13 cellular contexts compared by ENCODE assay signal in the genomic region with DNA sequence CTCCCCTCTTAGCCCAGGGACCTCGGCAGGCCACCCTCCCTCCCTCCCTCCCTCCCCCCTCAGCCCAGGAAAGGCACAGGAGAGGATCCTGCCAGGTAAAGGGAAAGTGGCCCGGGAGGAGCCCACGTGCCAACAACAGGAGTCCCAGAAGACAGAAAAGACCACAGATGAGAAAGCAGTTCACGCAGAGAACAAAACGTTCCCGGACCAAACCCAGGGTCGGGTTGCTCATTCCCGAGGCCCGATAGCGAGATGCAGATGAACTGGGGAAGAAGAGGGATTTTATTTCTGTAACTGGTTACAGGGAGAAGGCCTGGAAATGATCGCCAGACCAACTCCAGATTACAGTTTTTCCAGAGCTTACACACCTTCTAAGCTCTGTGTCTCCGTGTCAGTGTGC. TPM values are rescaled to one million over a fixed set of nuclear protein-coding genes. Genes with fewer than 3 reads are reported as not detected.
DNase-seq lines count a peak whose midpoint lies in the region; ATAC-seq, FAIRE-seq and TF ChIP-seq lines count a peak whose summit lies in the region.
"Had no signal": no experiment of that assay in that cellular context is flagged by ENCODE, and none has a peak within 500 bp of the region (broad histone marks: within the 10 kb centered on the region; RNA-seq: fewer than 3 reads in every experiment).

No MANE protein-coding gene starts in this region.

- CTCF ChIA-PET in activated CD4-positive, alpha-beta memory T cell treated with anti-CD3 and anti-CD28 coated beads for 36 hours (lab: Charles Lee) = no interaction called here
- CTCF ChIA-PET in activated CD4-positive, alpha-beta memory T cell treated with anti-CD3 and anti-CD28 coated beads, Interleukin-2, amount 10 ng/mL, durations not matched to agents 7 days and 5 days (lab: Charles Lee) = no interaction called here
- CTCF ChIA-PET in H1 (lab: Charles Lee; ENCODE audit: partially characterized antibody) = interaction anchor here (1.4 kb wide), 1 partner anchor 70 kb away, joined by 10 read pairs; no protein-coding TSS in a partner anchor

- H2AFZ ChIP-seq in H1 (ENCODE audit: low read length) = no peak overlapping the region; the same call in 1 of the 2 replicates

- no peak overlapping the region; the same call in 1 of the 2 replicates for H2BK15ac ChIP-seq in H1 (ENCODE audit: low read length)

- DNase-seq in activated CD4-positive, alpha-beta memory T cell treated with anti-CD3 and anti-CD28 coated beads for 36 hours = peak; percentile 5
- no peak for DNase-seq in activated CD4-positive, alpha-beta memory T cell treated with anti-CD3 and anti-CD28 coated beads, Interleukin-2, amount 10 ng/mL, durations not matched to agents 7 days and 5 days
- DNase-seq in H1 (ENCODE audit: low read depth in 1 of 2, low spot score in 2 of 2) (peak in 1 of 2 experiments; percentile 53), mucosa of descending colon (peak in 2 of 3 donors; percentile 8 to 28), transverse colon (peak; percentile 8), DMS153 treated with DMSO at 0.1 percent for 48 hours (lab: John Stamatoyannopoulos, UW; ENCODE audit: unreplicated experiment) (no peak), D341Med (ENCODE audit: low spot score) (no peak), HUDEP-2 (lab: John Stamatoyannopoulos, UW; ENCODE audit: unreplicated experiment in 76 of 76) (no peak)
- DNase-seq: KBM-7; NCI-H1105 treated with DMSO at 0.1 percent for 48 hours; NCI-H2227 treated with DMSO at 0.1 percent for 48 hours; stimulated activated CD4-positive, alpha-beta T cell treated with anti-CD3 and anti-CD28 coated beads, Interleukin-4, amount 100 ng/mL, for 1 hour had no signal

- POLR2A ChIA-PET in activated CD4-positive, alpha-beta memory T cell treated with anti-CD3 and anti-CD28 coated beads for 36 hours (lab: Charles Lee) = no interaction called here
- POLR2A ChIA-PET in activated CD4-positive, alpha-beta memory T cell treated with anti-CD3 and anti-CD28 coated beads, Interleukin-2, amount 10 ng/mL, durations not matched to agents 7 days and 5 days (lab: Charles Lee) = no interaction called here
- POLR2A ChIA-PET in H1 (lab: Charles Lee; ENCODE audit: partially characterized antibody) = interaction anchor here (0.6 to 1.1 kb wide), 3 partner anchors 16 to 82 kb away, joined by 3 to 5 read pairs (median 4); no protein-coding TSS in a partner anchor

- TF ChIP-seq POLR2A in H1 (IDR thresholded peaks at IDR 0.05; ENCODE audit: control extremely low read depth in 1 of 2, low read depth in 2 of 2, low read length in 2 of 2) (no peak), transverse colon (IDR thresholded peaks at IDR 0.05) (no peak)

- H3K4me1 Mint-ChIP-seq in activated CD4-positive, alpha-beta memory T cell treated with anti-CD3 and anti-CD28 coated beads for 36 hours (ENCODE audit: low read depth) = peaks cover 9% of the 10 kb centered on the region
- peaks cover 10% of the 10 kb centered on the region for H3K4me1 Mint-ChIP-seq in activated CD4-positive, alpha-beta memory T cell treated with anti-CD3 and anti-CD28 coated beads, Interleukin-2, amount 10 ng/mL, durations not matched to agents 7 days and 5 days

- H4K91ac ChIP-seq in H1 (replicated peaks; ENCODE audit: insufficient read length, low read length) = peak overlapping the region; percentile 54

- H3K4me2 ChIP-seq in H1 (ENCODE audit: insufficient read depth in 1 of 2, low read depth in 2 of 2, low read length in 2 of 2) = no peak overlapping the region; a peak in 1 of 4 replicates
- H3K4me2 ChIP-seq: A549 had no signal

- ATAC-seq in mucosa of descending colon = peak; percentile 8
- ATAC-seq: A549 had no signal

- no peaks in the 10 kb centered on the region for H3K9me3 ChIP-seq in H1 (ENCODE audit: insufficient read depth in 2 of 2, low read depth in 1 of 2, low read length in 1 of 2)
- no peaks in the 10 kb centered on the region for H3K9me3 ChIP-seq in mucosa of descending colon
- H3K9me3 ChIP-seq in transverse colon = no peaks in the 10 kb centered on the region
- H3K9me3 ChIP-seq: A549 had no signal

- no peak for FAIRE-seq in H1 (lab: Jason Lieb, UNC)
- FAIRE-seq: A549 had no signal

- no peak for TF ChIP-seq RAD21 in H1 (IDR thresholded peaks at IDR 0.05 in 1 of 2, conservative IDR thresholded peaks at IDR 0.05 in 1 of 2; ENCODE audit: low read depth in 2 of 2, low read length in 2 of 2)

- H3K4me3 ChIP-seq in H1 (ENCODE audit: extremely low read depth in 1 of 4, insufficient read depth in 2 of 4, low read depth in 3 of 4, low read length in 4 of 4) (no peak overlapping the region), mucosa of descending colon (no peak overlapping the region), transverse colon (peak overlapping the region in 1 of 4 donors; percentile 15)
- H3K4me3 ChIP-seq: A549 had no signal

- peaks cover 6% of the 10 kb centered on the region for H3K27me3 Mint-ChIP-seq in activated CD4-positive, alpha-beta memory T cell treated with anti-CD3 and anti-CD28 coated beads for 36 hours
- peaks cover 10% of the 10 kb centered on the region for H3K27me3 Mint-ChIP-seq in activated CD4-positive, alpha-beta memory T cell treated with anti-CD3 and anti-CD28 coated beads, Interleukin-2, amount 10 ng/mL, durations not matched to agents 7 days and 5 days

- WGBS in H1 (ENCODE audit: extremely low coverage in 1 of 2, insufficient coverage in 1 of 2, insufficient read length in 1 of 2, insufficient replicate concordance in 2 of 2, low coverage in 1 of 2, low lambda C conversion rate in 2 of 2, missing lambda C conversion rate in 1 of 2), 2 experiments = 29% methylated on average over 11 of the region's 12 CpGs; no CpG with 5 or more reads in 1 of the 2 experiments
- 64 to 66% methylated on average over 9 to 11 of the region's 12 CpGs for WGBS in transverse colon (ENCODE audit: low coverage in 1 of 2), 2 donors

- H2AK5ac ChIP-seq in H1 (ENCODE audit: low read depth, low read length) = no peak overlapping the region

- H4K5ac ChIP-seq in H1 (ENCODE audit: insufficient read length, low read depth, low read length) = no peak overlapping the region

- peak overlapping the region; percentile 92; the same call in 1 of the 2 replicates for H2BK20ac ChIP-seq in H1 (ENCODE audit: low read length)

- H3K4me1 ChIP-seq in H1 (replicated peaks in 1 of 4; ENCODE audit: control insufficient read depth in 3 of 4, insufficient read depth in 4 of 4, low read length in 3 of 4) = peaks cover 4 to 19% (median 10%) of the 10 kb centered on the region in 4 experiments
- peaks cover 26% of the 10 kb centered on the region for H3K4me1 ChIP-seq in mucosa of descending colon (ENCODE audit: low read depth)
- peaks cover 3 to 28% (median 19%) of the 10 kb centered on the region in 4 donors for H3K4me1 ChIP-seq in transverse colon

- H3K79me1 ChIP-seq in H1 (ENCODE audit: low read depth, low read length) = no peaks in the 10 kb centered on the region

- H3K9me3 Mint-ChIP-seq in activated CD4-positive, alpha-beta memory T cell treated with anti-CD3 and anti-CD28 coated beads for 36 hours = no peaks in the 10 kb centered on the region
- no peaks in the 10 kb centered on the region for H3K9me3 Mint-ChIP-seq in activated CD4-positive, alpha-beta memory T cell treated with anti-CD3 and anti-CD28 coated beads, Interleukin-2, amount 10 ng/mL, durations not matched to agents 7 days and 5 days

- H3K36me3 Mint-ChIP-seq in activated CD4-positive, alpha-beta memory T cell treated with anti-CD3 and anti-CD28 coated beads for 36 hours = no peaks in the 10 kb centered on the region
- H3K36me3 Mint-ChIP-seq in activated CD4-positive, alpha-beta memory T cell treated with anti-CD3 and anti-CD28 coated beads, Interleukin-2, amount 10 ng/mL, durations not matched to agents 7 days and 5 days (ENCODE audit: low read depth) = no peaks in the 10 kb centered on the region

- no peak overlapping the region for H3K23ac ChIP-seq in H1 (ENCODE audit: insufficient read length)

- 0 out of 2 replicates have a peak, but pooled peaks cover 2% of the 10 kb centered on the region for H3K23me2 ChIP-seq in H1 (ENCODE audit: low read depth, low read length)

- 0 out of 2 replicates have a peak overlapping the region, but pooled peaks have one; percentile 7 for H2BK5ac ChIP-seq in H1 (ENCODE audit: low read depth, low read length)

- no peak for TF ChIP-seq CTCF in H1 (IDR thresholded peaks at IDR 0.05; ENCODE audit: control extremely low read depth in 1 of 3, insufficient read depth in 1 of 3, low read depth in 1 of 3, low read length in 3 of 3)
- TF ChIP-seq CTCF in mucosa of descending colon (IDR thresholded peaks at IDR 0.05) = no peak
- TF ChIP-seq CTCF in transverse colon (IDR thresholded peaks at IDR 0.05) = no peak

- H3K56ac ChIP-seq in H1 (replicated peaks; ENCODE audit: insufficient read length, low read depth, low read length) = no peak overlapping the region

- H4K8ac ChIP-seq in H1 (ENCODE audit: extremely low read depth, insufficient read depth, low read length) = no peak overlapping the region

- intact Hi-C loops in activated CD4-positive, alpha-beta memory T cell treated with anti-CD3 and anti-CD28 coated beads for 36 hours (cut with micrococcal nuclease) = no loop called here
- intact Hi-C loops in mucosa of descending colon (cut with DNase I, micrococcal nuclease) = no loop called here
- intact Hi-C loops in transverse colon (cut with DNase I; ENCODE audit: low total_unique reads) = no loop called here

- in situ Hi-C loops in transverse colon (cut with MboI; ENCODE audit: low pct_ligation_motif_present in 1 of 4, low pct_unique_long_range_greater_than_20kb in 1 of 4, low sequenced_read_pairs in 3 of 4) = no loop called here

- H2BK12ac ChIP-seq in H1 (ENCODE audit: low read depth, low read length) = peak overlapping the region; percentile 81; the same call in 1 of the 2 replicates

- peak overlapping the region; percentile 38 for H2BK120ac ChIP-seq in H1 (replicated peaks; ENCODE audit: low read depth, low read length)

- peaks cover 0 to 18% (median 6%) of the 10 kb centered on the region in 4 experiments; a peak in 5 of 7 replicates for H3K27me3 ChIP-seq in H1 (replicated peaks in 1 of 4; ENCODE audit: control insufficient read depth in 3 of 4, extremely low read depth in 1 of 4, insufficient read depth in 3 of 4, low read length in 3 of 4)
- H3K27me3 ChIP-seq in transverse colon = peaks cover 17% of the 10 kb centered on the region

- H3K18ac ChIP-seq in H1 (ENCODE audit: extremely low read depth, low read length) = no peak overlapping the region; the same call in 1 of the 2 replicates

- no peak overlapping the region for H3K9ac ChIP-seq in H1 (replicated peaks in 1 of 4; ENCODE audit: extremely low read depth in 1 of 4, low read depth in 3 of 4, low read length in 3 of 4)

- no peaks in the 10 kb centered on the region for H3K79me2 ChIP-seq in H1 (ENCODE audit: control insufficient read depth in 1 of 2, insufficient read depth in 2 of 2, low read length in 2 of 2)

- TF ChIP-seq EP300 in H1 (IDR thresholded peaks at IDR 0.05; ENCODE audit: borderline replicate concordance in 1 of 2, low read depth in 2 of 2, low read length in 2 of 2) = no peak
- no peak for TF ChIP-seq EP300 in transverse colon (IDR thresholded peaks at IDR 0.05; ENCODE audit: low read depth)

- H3K27ac Mint-ChIP-seq in activated CD4-positive, alpha-beta memory T cell treated with anti-CD3 and anti-CD28 coated beads for 36 hours = no peak overlapping the region
- H3K27ac Mint-ChIP-seq in activated CD4-positive, alpha-beta memory T cell treated with anti-CD3 and anti-CD28 coated beads, Interleukin-2, amount 10 ng/mL, durations not matched to agents 7 days and 5 days = no peak overlapping the region

- H3K4ac ChIP-seq in H1 (replicated peaks; ENCODE audit: insufficient read length, low read depth, low read length) = no peak overlapping the region

- H4K20me1 ChIP-seq in H1 (replicated peaks in 1 of 2; ENCODE audit: control insufficient read depth in 1 of 2, insufficient read depth in 2 of 2, low read length in 2 of 2) = no peaks in the 10 kb centered on the region

- H3K36me3 ChIP-seq in H1 (ENCODE audit: control insufficient read depth in 2 of 4, insufficient read depth in 4 of 4, low read length in 3 of 4) (no peaks in the 10 kb centered on the region), mucosa of descending colon (ENCODE audit: low read depth) (no peaks in the 10 kb centered on the region), transverse colon (no peaks in the 10 kb centered on the region)

- H3K27ac ChIP-seq in H1 (ENCODE audit: low read depth, low read length) (no peak overlapping the region), transverse colon (peak overlapping the region; percentile 73 to 88 (median 77))
- H3K27ac ChIP-seq: A549 had no signal

- no peak overlapping the region for H3K4me3 Mint-ChIP-seq in activated CD4-positive, alpha-beta memory T cell treated with anti-CD3 and anti-CD28 coated beads for 36 hours
- no peak overlapping the region for H3K4me3 Mint-ChIP-seq in activated CD4-positive, alpha-beta memory T cell treated with anti-CD3 and anti-CD28 coated beads, Interleukin-2, amount 10 ng/mL, durations not matched to agents 7 days and 5 days

- no peak overlapping the region for H3K14ac ChIP-seq in H1 (ENCODE audit: insufficient read length)

RNA-seq across cellular contexts. Expression of a gene that starts 0.9 kb away (rescaled TPM):
- under 1 TPM; 0.31 to 0.36 TPM for total RNA-seq in activated CD4-positive, alpha-beta memory T cell treated with anti-CD3 and anti-CD28 coated beads for 36 hours
- under 1 TPM; 0.38 to 0.43 TPM for total RNA-seq in activated CD4-positive, alpha-beta memory T cell treated with anti-CD3 and anti-CD28 coated beads, Interleukin-2, amount 10 ng/mL, durations not matched to agents 7 days and 5 days
- 0.50 and 0.82 TPM in 2 replicates for total RNA-seq in H1 (2021; fragmentation: NEBNext Ultra II Directional; extraction: Animal tissue kit (Norgen Biotek cat#: 25700))
- polyA plus RNA-seq in H1 (2011; rRNA removed) = 0.32 and 0.89 TPM in 2 replicates
- polyA plus RNA-seq in H1 (2011; cell fraction: cytosol; rRNA removed) = 0.45 TPM
- 2.0 TPM for polyA plus RNA-seq in H1 (2011; cell fraction: nucleus; rRNA removed)
- 0.23 to 0.82 TPM (median 0.62 TPM) in 3 of 4 replicates, not detected in the other for polyA plus RNA-seq in H1 (2012, experiment 1 of 2)
- polyA plus RNA-seq in H1 (2012, experiment 2 of 2) = 0.28 TPM
- 0.39 TPM for polyA plus RNA-seq in H1 (2013, experiment 1 of 2)
- polyA plus RNA-seq in H1 (2013, experiment 2 of 2) = 0.07 TPM
- not detected in 2 replicates for polyA minus RNA-seq in H1 (2011; rRNA and poly(A)+ RNA removed)
- polyA minus RNA-seq in H1 (2011; cell fraction: cytosol; rRNA and poly(A)+ RNA removed) = not detected
- polyA minus RNA-seq in H1 (2011; cell fraction: nucleus; rRNA and poly(A)+ RNA removed) = 0.50 TPM
- total RNA-seq in mucosa of descending colon = 10 to 100 TPM; 41.4 to 72.5 (median 71.0) TPM
- 100 to 1,000 TPM in 2 of 4 donors, 10 to 100 TPM in 2; 58.1 to 195 (median 93.9) TPM for total RNA-seq in transverse colon

RNA-seq across cellular contexts. Expression of a gene that starts 31.4 kb away (rescaled TPM):
- total RNA-seq in activated CD4-positive, alpha-beta memory T cell treated with anti-CD3 and anti-CD28 coated beads for 36 hours = under 1 TPM; 0.65 to 0.93 TPM
- total RNA-seq in activated CD4-positive, alpha-beta memory T cell treated with anti-CD3 and anti-CD28 coated beads, Interleukin-2, amount 10 ng/mL, durations not matched to agents 7 days and 5 days = under 1 TPM; 0.23 to 0.58 TPM
- total RNA-seq in H1 (2021; fragmentation: NEBNext Ultra II Directional; extraction: Animal tissue kit (Norgen Biotek cat#: 25700)) = not detected in 2 replicates
- 0.14 TPM in 1 of 2 replicates, not detected in the other for polyA plus RNA-seq in H1 (2011; rRNA removed)
- 0.06 TPM for polyA plus RNA-seq in H1 (2011; cell fraction: cytosol; rRNA removed)
- 0.44 TPM for polyA plus RNA-seq in H1 (2011; cell fraction: nucleus; rRNA removed)
- 0.15 to 0.21 TPM (median 0.17 TPM) in 3 of 4 replicates, not detected in the other for polyA plus RNA-seq in H1 (2012, experiment 1 of 2)
- not detected for polyA plus RNA-seq in H1 (2012, experiment 2 of 2)
- polyA plus RNA-seq in H1 (2013, experiment 1 of 2) = 0.12 TPM
- polyA plus RNA-seq in H1 (2013, experiment 2 of 2) = 0.09 TPM
- 0.13 TPM in 1 of 2 replicates, not detected in the other for polyA minus RNA-seq in H1 (2011; rRNA and poly(A)+ RNA removed)
- polyA minus RNA-seq in H1 (2011; cell fraction: cytosol; rRNA and poly(A)+ RNA removed) = not detected
- 0.90 TPM for polyA minus RNA-seq in H1 (2011; cell fraction: nucleus; rRNA and poly(A)+ RNA removed)
- 10 to 100 TPM; 15.1 to 46.5 (median 42.4) TPM for total RNA-seq in mucosa of descending colon
- total RNA-seq in transverse colon = 100 to 1,000 TPM in 1 of 4 donors, 10 to 100 TPM in 3; 50.8 to 364 (median 76.0) TPM

RNA-seq across cellular contexts. Expression of a gene that starts 50.6 kb away (rescaled TPM):
- 10 to 100 TPM; 47.4 to 47.6 TPM for total RNA-seq in activated CD4-positive, alpha-beta memory T cell treated with anti-CD3 and anti-CD28 coated beads for 36 hours
- 10 to 100 TPM; 17.2 to 17.9 TPM for total RNA-seq in activated CD4-positive, alpha-beta memory T cell treated with anti-CD3 and anti-CD28 coated beads, Interleukin-2, amount 10 ng/mL, durations not matched to agents 7 days and 5 days
- 0.48 and 0.73 TPM in 2 replicates for total RNA-seq in H1 (2021; fragmentation: NEBNext Ultra II Directional; extraction: Animal tissue kit (Norgen Biotek cat#: 25700))
- polyA plus RNA-seq in H1 (2011; rRNA removed) = 1.1 and 1.5 TPM in 2 replicates
- polyA plus RNA-seq in H1 (2011; cell fraction: cytosol; rRNA removed) = 1.1 TPM
- 1.8 TPM for polyA plus RNA-seq in H1 (2011; cell fraction: nucleus; rRNA removed)
- polyA plus RNA-seq in H1 (2012, experiment 1 of 2) = 0.37 to 0.80 TPM (median 0.56 TPM) in 4 replicates
- 0.41 TPM for polyA plus RNA-seq in H1 (2012, experiment 2 of 2)
- 1.5 TPM for polyA plus RNA-seq in H1 (2013, experiment 1 of 2)
- 1.5 TPM for polyA plus RNA-seq in H1 (2013, experiment 2 of 2)
- 0.22 and 0.24 TPM in 2 replicates for polyA minus RNA-seq in H1 (2011; rRNA and poly(A)+ RNA removed)
- polyA minus RNA-seq in H1 (2011; cell fraction: cytosol; rRNA and poly(A)+ RNA removed) = 2.5 TPM
- polyA minus RNA-seq in H1 (2011; cell fraction: nucleus; rRNA and poly(A)+ RNA removed) = 0.30 TPM
- total RNA-seq in mucosa of descending colon (under 1 TPM in 2 of 3 donors, not detected in 1; 0.13 to 0.70 TPM), transverse colon (under 1 TPM in 2 of 4 donors, not detected in 2; 0.55 to 0.64 TPM)
- polyA plus RNA-seq: A549 had no signal

Comparison
In these comparisons a context has a peak if more than half of its experiments do, and no peak if none do; other contexts are left out.
1. DNase-seq: peak in activated CD4-positive, alpha-beta memory T cell treated with anti-CD3 and anti-CD28 coated beads for 36 hours (single experiment), mucosa of descending colon (2 of 3) and transverse colon (single experiment); none in activated CD4-positive, alpha-beta memory T cell treated with anti-CD3 and anti-CD28 coated beads, Interleukin-2, amount 10 ng/mL, durations not matched to agents 7 days and 5 days (single experiment), DMS153 treated with DMSO at 0.1 percent for 48 hours (single experiment), D341Med (single experiment) and HUDEP-2 (0 of 76).
2. RNA of a gene that starts 0.9 kb away (total RNA-seq): 58.1 to 195 TPM in transverse colon and 41.4 to 72.5 TPM in mucosa of descending colon; 0.50 to 0.82 TPM in H1, 0.38 to 0.43 TPM in activated CD4-positive, alpha-beta memory T cell treated with anti-CD3 and anti-CD28 coated beads, Interleukin-2, amount 10 ng/mL, durations not matched to agents 7 days and 5 days and 0.31 to 0.36 TPM in activated CD4-positive, alpha-beta memory T cell treated with anti-CD3 and anti-CD28 coated beads for 36 hours; every median in the first group is over 10 times any median in the second.
3. RNA of a gene that starts 31.4 kb away (total RNA-seq): 50.8 to 364 TPM in transverse colon and 15.1 to 46.5 TPM in mucosa of descending colon; 0.65 to 0.93 TPM in activated CD4-positive, alpha-beta memory T cell treated with anti-CD3 and anti-CD28 coated beads for 36 hours, 0.23 to 0.58 TPM in activated CD4-positive, alpha-beta memory T cell treated with anti-CD3 and anti-CD28 coated beads, Interleukin-2, amount 10 ng/mL, durations not matched to agents 7 days and 5 days and not detected in H1; every median in the first group is over 4 times any median in the second.
4. RNA of a gene that starts 50.6 kb away (total RNA-seq): 47.4 to 47.6 TPM in activated CD4-positive, alpha-beta memory T cell treated with anti-CD3 and anti-CD28 coated beads for 36 hours and 17.2 to 17.9 TPM in activated CD4-positive, alpha-beta memory T cell treated with anti-CD3 and anti-CD28 coated beads, Interleukin-2, amount 10 ng/mL, durations not matched to agents 7 days and 5 days; 0.55 to 0.64 TPM in transverse colon, 0.48 to 0.73 TPM in H1 and 0.13 to 0.70 TPM in mucosa of descending colon; every median in the first group is over 10 times any median in the second.